Comparison of ENCODE assay signal across 1 cellular context in the genomic region with DNA sequence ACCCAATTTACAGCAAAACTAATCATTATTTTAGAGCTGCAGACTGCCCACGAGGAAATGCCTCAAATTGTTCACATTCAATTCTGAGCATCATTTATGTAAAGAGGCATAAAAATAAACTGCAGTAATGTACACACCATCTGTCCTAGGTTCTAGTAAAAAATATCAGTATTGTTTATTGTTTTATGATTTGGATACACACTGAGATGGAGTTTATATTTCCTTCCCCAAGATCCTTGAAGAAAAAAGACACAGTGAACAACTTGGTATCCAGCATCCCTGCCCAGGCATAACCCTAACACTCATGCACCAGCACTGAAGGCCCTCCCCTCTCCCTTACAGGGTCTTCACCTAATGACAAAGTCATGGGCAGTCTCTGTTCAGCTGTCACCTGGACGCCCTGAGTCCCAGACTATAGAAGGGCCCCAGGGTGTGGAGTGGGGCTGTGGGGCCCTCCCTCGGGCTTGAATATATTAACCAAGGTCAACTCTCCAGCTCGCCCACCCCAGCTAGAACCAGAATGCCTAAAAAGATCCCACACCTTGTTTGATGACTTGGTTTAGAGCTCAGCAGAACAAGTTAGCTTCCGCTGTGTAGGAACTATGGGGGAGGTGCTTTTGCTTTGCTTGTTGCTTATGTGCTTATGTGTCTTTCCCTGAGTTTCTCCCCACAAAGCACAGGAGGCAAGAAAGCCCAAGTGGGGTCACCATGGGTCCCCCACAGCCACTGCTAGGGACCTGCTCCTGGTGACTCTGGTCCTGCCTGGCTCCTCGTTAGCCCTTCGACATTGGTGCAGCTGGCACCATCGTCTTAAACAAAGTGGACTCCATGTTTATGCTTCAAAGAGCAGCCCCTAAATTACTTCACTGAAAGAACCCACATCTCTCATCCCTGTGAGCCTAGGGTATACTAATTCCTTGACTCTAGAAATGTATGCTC.
TF ChIP-seq lines count a peak whose summit lies in the region.

No MANE protein-coding gene starts in this region.

TF ChIP-seq in WTC11, 78 proteins besides CTCF, POLR2A, EP300 and RAD21 (continued from another document):
- TF ChIP-seq ZNF671 (CRISPR knock-in tag; IDR thresholded peaks at IDR 0.05) (no peak), ETV6 (CRISPR knock-in tag; IDR thresholded peaks at IDR 0.05) (no peak)
